23 cellular contexts compared by ENCODE assay signal in the genomic region with DNA sequence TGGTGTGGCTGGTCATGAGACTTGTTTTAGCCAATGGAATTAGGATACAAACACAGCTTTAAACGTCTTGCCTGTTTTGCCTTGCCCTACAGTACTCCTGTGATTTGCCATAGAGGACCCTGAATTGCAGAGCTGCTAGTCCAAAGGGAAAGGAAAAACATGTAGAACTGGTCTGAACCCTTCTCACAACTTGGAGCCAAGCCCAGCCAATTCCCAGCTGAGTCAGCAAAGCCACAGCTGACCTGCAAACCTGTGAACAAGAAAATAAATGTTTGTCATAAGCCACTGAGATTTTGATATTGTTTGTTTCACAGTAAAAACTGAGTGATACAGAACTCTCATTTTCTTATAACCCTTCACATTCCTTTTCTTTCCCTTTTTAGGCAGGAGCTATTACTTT.
"Had no signal": no experiment of that assay in that cellular context is flagged by ENCODE, and none has a peak within 500 bp of the region (broad histone marks: within the 10 kb centered on the region; RNA-seq: fewer than 3 reads in every experiment).

No MANE protein-coding gene starts in this region.

- DNase-seq: activated CD4-positive, alpha-beta memory T cell treated with anti-CD3 and anti-CD28 coated beads for 36 hours; activated CD4-positive, alpha-beta T cell treated with anti-CD3 and anti-CD28 coated beads for 36 hours; activated effector memory CD4-positive, alpha-beta T cell treated with anti-CD3 and anti-CD28 coated beads, Interleukin-2, amount 50 U/mL, for 16 hours; activated T-cell treated with anti-CD3 and anti-CD28 coated beads, Interleukin-2, amount 50 U/mL, for 24 hours; central memory CD4-positive, alpha-beta T cell; foreskin fibroblast; glutamatergic neuron; immature natural killer cell; left cardiac atrium; naive B cell; ovary; sigmoid colon; stimulated activated CD4-positive, alpha-beta T cell treated with anti-CD3 and anti-CD28 coated beads, Interleukin-12 subunit alpha, Interleukin-12 subunit beta, amount 100 ng/mL, for 4 hours; stimulated activated CD4-positive, alpha-beta T cell treated with anti-CD3 and anti-CD28 coated beads, Interleukin-2, amount 100 ng/mL, for 24 hours; T-helper 1 cell; T1000; WERI-Rb-1 had no signal

- ATAC-seq: activated CD4-positive, alpha-beta T cell treated with anti-CD3 and anti-CD28 coated beads for 36 hours; left cardiac atrium had no signal

- H3K27me3 ChIP-seq: neural progenitor cell, ovary, sigmoid colon, tibial nerve, vagina had no signal

- H3K36me3 ChIP-seq: neural progenitor cell, ovary, sigmoid colon, tibial nerve, vagina, WERI-Rb-1 had no signal

- H3K4me3 ChIP-seq: coronary artery, lung, neural progenitor cell, ovary, sigmoid colon, tibial nerve, vagina had no signal

- H3K27me3 Mint-ChIP-seq: activated CD4-positive, alpha-beta memory T cell treated with anti-CD3 and anti-CD28 coated beads for 36 hours; activated CD4-positive, alpha-beta T cell treated with anti-CD3 and anti-CD28 coated beads for 36 hours; activated naive CD4-positive, alpha-beta T cell treated with anti-CD3 and anti-CD28 coated beads, Interleukin-2, amount 50 U/mL, for 24 hours; activated T-cell treated with anti-CD3 and anti-CD28 coated beads, Interleukin-2, amount 50 U/mL, for 24 hours; naive B cell had no signal

- H3K4me1 ChIP-seq: neural progenitor cell, sigmoid colon, tibial nerve, vagina had no signal

- H3K9ac ChIP-seq: neural progenitor cell had no signal

- H3K9me3 Mint-ChIP-seq: activated naive CD4-positive, alpha-beta T cell treated with anti-CD3 and anti-CD28 coated beads, Interleukin-2, amount 50 U/mL, for 24 hours had no signal

- H3K27ac ChIP-seq: coronary artery, neural progenitor cell, ovary, sigmoid colon, tibial nerve, vagina, WERI-Rb-1 had no signal

- H3K36me3 Mint-ChIP-seq: activated CD4-positive, alpha-beta memory T cell treated with anti-CD3 and anti-CD28 coated beads for 36 hours; activated naive CD4-positive, alpha-beta T cell treated with anti-CD3 and anti-CD28 coated beads, Interleukin-2, amount 50 U/mL, for 24 hours; immature natural killer cell; naive B cell; neural progenitor cell had no signal

- H3K4me3 Mint-ChIP-seq: activated CD4-positive, alpha-beta memory T cell treated with anti-CD3 and anti-CD28 coated beads for 36 hours; activated CD4-positive, alpha-beta T cell treated with anti-CD3 and anti-CD28 coated beads for 36 hours; activated naive CD4-positive, alpha-beta T cell treated with anti-CD3 and anti-CD28 coated beads, Interleukin-2, amount 50 U/mL, for 24 hours; activated T-cell treated with anti-CD3 and anti-CD28 coated beads, Interleukin-2, amount 50 U/mL, for 24 hours; immature natural killer cell; naive B cell; neural progenitor cell had no signal

- H3K4me2 ChIP-seq: neural progenitor cell had no signal

- H3K4me1 Mint-ChIP-seq: activated CD4-positive, alpha-beta T cell treated with anti-CD3 and anti-CD28 coated beads for 36 hours; activated naive CD4-positive, alpha-beta T cell treated with anti-CD3 and anti-CD28 coated beads, Interleukin-2, amount 50 U/mL, for 24 hours; immature natural killer cell; naive B cell; neural progenitor cell had no signal

- H3K27ac Mint-ChIP-seq: activated CD4-positive, alpha-beta memory T cell treated with anti-CD3 and anti-CD28 coated beads for 36 hours; activated CD4-positive, alpha-beta T cell treated with anti-CD3 and anti-CD28 coated beads for 36 hours; activated naive CD4-positive, alpha-beta T cell treated with anti-CD3 and anti-CD28 coated beads, Interleukin-2, amount 50 U/mL, for 24 hours; activated T-cell treated with anti-CD3 and anti-CD28 coated beads, Interleukin-2, amount 50 U/mL, for 24 hours; immature natural killer cell; naive B cell had no signal

- H2AFZ ChIP-seq: neural progenitor cell had no signal

- H3K9me3 ChIP-seq: ovary, sigmoid colon, tibial nerve, vagina had no signal
